ENCODE assay signal across 33 cellular contexts in the genomic region with DNA sequence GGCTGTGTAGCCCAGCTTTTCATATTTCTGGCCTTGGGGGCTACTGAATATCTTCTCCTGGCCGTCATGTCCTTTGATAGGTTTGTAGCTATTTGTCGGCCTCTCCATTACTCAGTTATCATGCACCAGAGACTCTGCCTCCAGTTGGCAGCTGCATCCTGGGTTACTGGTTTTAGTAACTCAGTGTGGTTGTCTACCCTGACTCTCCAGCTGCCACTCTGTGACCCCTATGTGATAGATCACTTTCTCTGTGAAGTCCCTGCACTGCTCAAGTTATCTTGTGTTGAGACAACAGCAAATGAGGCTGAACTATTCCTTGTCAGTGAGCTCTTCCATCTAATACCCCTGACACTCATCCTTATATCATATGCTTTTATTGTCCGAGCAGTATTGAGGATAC. TPM values are rescaled to one million over a fixed set of nuclear protein-coding genes. Genes with fewer than 3 reads are reported as not detected.
"Had no signal": no experiment of that assay in that cellular context is flagged by ENCODE, and none has a peak within 500 bp of the region (broad histone marks: within the 10 kb centered on the region; RNA-seq: fewer than 3 reads in every experiment).

No MANE protein-coding gene starts in this region.

- DNase-seq: colonic mucosa; effector CD8-positive, alpha-beta T cell; endodermal cell; foreskin fibroblast; gastrocnemius medialis; head of caudate nucleus; kidney; left lung; mesenchymal stem cell; naive thymus-derived CD8-positive, alpha-beta T cell; nephron progenitor cell; nucleus accumbens; stimulated activated CD4-positive, alpha-beta T cell treated with anti-CD3 and anti-CD28 coated beads, Interleukin-12 subunit alpha, Interleukin-12 subunit beta, amount 100 ng/mL, for 4 hours; stimulated activated CD4-positive, alpha-beta T cell treated with anti-CD3 and anti-CD28 coated beads, Interleukin-2, amount 100 ng/mL, for 24 hours; stimulated activated CD4-positive, alpha-beta T cell treated with anti-CD3 and anti-CD28 coated beads, Interleukin-4, amount 100 ng/mL, for 24 hours; stimulated activated naive CD4-positive, alpha-beta T cell treated with Interleukin-2 at 50 U/mL for 16 hours; stomach; tibial artery had no signal

- H3K9me3 ChIP-seq: colonic mucosa, gastrocnemius medialis, left lung, prostate gland, right atrium auricular region, stomach, tibial artery had no signal

- FAIRE-seq: kidney had no signal

- H3K4me2 ChIP-seq: smooth muscle cell had no signal

- H3K27me3 ChIP-seq: colonic mucosa, gastrocnemius medialis, right atrium auricular region had no signal

- H3K4me3 ChIP-seq: colonic mucosa, gastrocnemius medialis, left lung, prostate gland, right atrium auricular region, smooth muscle cell, stomach, tibial artery had no signal

- H3K36me3 ChIP-seq: colonic mucosa, gastrocnemius medialis, left lung, prostate gland, right atrium auricular region, stomach, tibial artery had no signal

- H3K4me1 ChIP-seq: colonic mucosa, gastrocnemius medialis, left lung, prostate gland, right atrium auricular region, stomach, tibial artery had no signal

- H3K27ac ChIP-seq: colonic mucosa, epithelial cell of prostate, gastrocnemius medialis, left lung, prostate gland, right atrium auricular region, stomach, tibial artery had no signal

RNA-seq across cellular contexts. Expression of a gene that starts 0.5 kb away (rescaled TPM):
- total RNA-seq: endodermal cell; esophagus mucosa; gastrocnemius medialis; glomerular endothelial cell; kidney; left lung; lower leg skin; lung microvascular endothelial cell; mesothelial cell of epicardium; mucosa of gallbladder; naive thymus-derived CD8-positive, alpha-beta T cell; osteocyte; prostate gland; right atrium auricular region; sciatic nerve; smooth muscle cell; stomach; subcutaneous adipose tissue; temporal lobe; urinary bladder had no signal

RNA-seq across cellular contexts. Expression of a gene that starts 45.3 kb away (rescaled TPM):
- total RNA-seq: colonic mucosa; endodermal cell; esophagus mucosa; gastrocnemius medialis; glomerular endothelial cell; kidney; left lung; lower leg skin; lung microvascular endothelial cell; mesothelial cell of epicardium; mucosa of gallbladder; naive thymus-derived CD8-positive, alpha-beta T cell; osteocyte; prostate gland; right atrium auricular region; sciatic nerve; smooth muscle cell; stomach; subcutaneous adipose tissue; temporal lobe; urinary bladder had no signal
